In genomic region chr4:127479031-127479622, GRCh38 we compare ENCODE assay signal across 8 cellular contexts.
DNase-seq lines count a peak whose midpoint lies in the region; ATAC-seq and TF ChIP-seq lines count a peak whose summit lies in the region.

No MANE protein-coding gene starts in this region.

- H4K20me1 ChIP-seq in PC-9 (ENCODE audit: insufficient read depth): no peaks in the 10 kb centered on the region

- H3F3A ChIP-seq in PC-9 (ENCODE audit: insufficient read depth, low read depth): no peaks in the 10 kb centered on the region

- H3K9me3 ChIP-seq in CD8-positive, alpha-beta T cell (ENCODE audit: low read length): no peaks in the 10 kb centered on the region
- H3K9me3 ChIP-seq in PC-9 (ENCODE audit: insufficient read depth, low read depth) (no peaks in the 10 kb centered on the region), tibial artery (no peaks in the 10 kb centered on the region)

- CTCF ChIA-PET in CD8-positive, alpha-beta T cell (lab: Charles Lee): interaction anchor here (0.6 kb wide), 1 partner anchor 1561 kb away, joined by 3 read pairs; no protein-coding TSS in a partner anchor
- CTCF ChIA-PET in PC-9 (lab: Charles Lee): interaction anchor here (0.6 to 1.2 kb wide), 2 partner anchors 102 to 275 kb away, joined by 3 read pairs; no protein-coding TSS in a partner anchor

- H3K4me3 Mint-ChIP-seq in CD8-positive, alpha-beta T cell: no peak overlapping the region

- DNase-seq in CD8-positive, alpha-beta T cell: no peak
- DNase-seq in H4 (ENCODE audit: low spot score) (peak; percentile 34), PC-9 (peak in 1 of 2 experiments; percentile 39), fibroblast of the aortic adventitia (ENCODE audit: low read depth) (peak; percentile 62), tibial artery (no peak), T1000 (lab: John Stamatoyannopoulos, UW) (no peak)
- DNase-seq in activated naive CD4-positive, alpha-beta T cell (lab: John Stamatoyannopoulos, UW): no peak

- peak; percentile 19 for TF ChIP-seq CTCF in CD8-positive, alpha-beta T cell (IDR thresholded peaks at IDR 0.05)
- peak; percentile 84 for TF ChIP-seq CTCF in PC-9 (conservative IDR thresholded peaks at IDR 0.05)
- peak; percentile 53 for TF ChIP-seq CTCF in fibroblast of the aortic adventitia (IDR thresholded peaks at IDR 0.05; ENCODE audit: insufficient read depth, low read length)
- peak; percentile 35 to 44 for TF ChIP-seq CTCF in tibial artery (IDR thresholded peaks at IDR 0.05)

- no TSS peak for BruUV-seq in PC-9 (replicated peaks; lab: Mats Ljungman, UMichigan)

- no peaks in the 10 kb centered on the region for H3K27me3 ChIP-seq in CD8-positive, alpha-beta T cell (ENCODE audit: insufficient read depth, low read length)
- H3K27me3 ChIP-seq in PC-9 (ENCODE audit: insufficient read depth, low read depth) (no peaks in the 10 kb centered on the region), tibial artery (no peaks in the 10 kb centered on the region)

- H3K79me2 ChIP-seq in PC-9 (ENCODE audit: low read depth): no peaks in the 10 kb centered on the region

- H2AFZ ChIP-seq in PC-9: no peak overlapping the region

- H3K4me1 Mint-ChIP-seq in CD8-positive, alpha-beta T cell (ENCODE audit: low read depth): no peaks in the 10 kb centered on the region

- H3K36me3 ChIP-seq in CD8-positive, alpha-beta T cell (ENCODE audit: insufficient read depth, low read length): no peaks in the 10 kb centered on the region
- H3K36me3 ChIP-seq in PC-9 (ENCODE audit: low read depth) (no peaks in the 10 kb centered on the region), tibial artery (no peaks in the 10 kb centered on the region)

- intact Hi-C loops in CD8-positive, alpha-beta T cell (cut with DNase I, micrococcal nuclease): no loop called here
- intact Hi-C loops in PC-9 (cut with micrococcal nuclease; ENCODE audit: unreplicated experiment) (no loop called here), tibial artery (cut with DNase I; ENCODE audit: low total_unique reads) (no loop called here)

- POLR2A ChIA-PET in CD8-positive, alpha-beta T cell (lab: Charles Lee): no interaction called here
- POLR2A ChIA-PET in PC-9 (lab: Charles Lee; ENCODE audit: unreplicated experiment): no interaction called here

- no peak for ATAC-seq in CD8-positive, alpha-beta T cell
- ATAC-seq in HG02610 (IDR thresholded peaks at IDR 0.05; ENCODE audit: unreplicated experiment): no peak

- no peaks in the 10 kb centered on the region for H3K36me3 Mint-ChIP-seq in CD8-positive, alpha-beta T cell

- no peak overlapping the region for H3K4me3 ChIP-seq in CD8-positive, alpha-beta T cell (ENCODE audit: low read depth, low read length)
- H3K4me3 ChIP-seq in PC-9 (no peak overlapping the region), fibroblast of the aortic adventitia (ENCODE audit: low read depth, low read length) (no peak overlapping the region), tibial artery (no peak overlapping the region)

- no peak overlapping the region for H3K27ac Mint-ChIP-seq in CD8-positive, alpha-beta T cell

- H3K27me3 Mint-ChIP-seq in CD8-positive, alpha-beta T cell (ENCODE audit: low read depth): no peaks in the 10 kb centered on the region

- H3K4me1 ChIP-seq in CD8-positive, alpha-beta T cell (ENCODE audit: insufficient read depth, low read length): no peaks in the 10 kb centered on the region
- no peaks in the 10 kb centered on the region for H3K4me1 ChIP-seq in PC-9 (replicated peaks; ENCODE audit: insufficient read depth)
- H3K4me1 ChIP-seq in tibial artery: no peaks in the 10 kb centered on the region

- no peaks in the 10 kb centered on the region for H3K9me2 ChIP-seq in PC-9 (ENCODE audit: insufficient read depth)

- no peaks in the 10 kb centered on the region for H3K9me3 Mint-ChIP-seq in CD8-positive, alpha-beta T cell

- H3K4me2 ChIP-seq in PC-9: no peak overlapping the region

- H3K27ac ChIP-seq in CD8-positive, alpha-beta T cell (ENCODE audit: low read depth, low read length): no peak overlapping the region
- H3K27ac ChIP-seq in PC-9 (no peak overlapping the region), tibial artery (no peak overlapping the region)

Comparison
In these comparisons a context has a peak if more than half of its experiments do, and no peak if none do; other contexts are left out.
1. DNase-seq: peak in H4 (single experiment) and fibroblast of the aortic adventitia (single experiment); none in CD8-positive, alpha-beta T cell (0 of 7), tibial artery (0 of 2), T1000 (single experiment) and activated naive CD4-positive, alpha-beta T cell (0 of 4).
2. CTCF ChIP-seq: peak in every context shown above with its lines; median percentile 84 in PC-9; 53 in fibroblast of the aortic adventitia; 40 in tibial artery; 19 in CD8-positive, alpha-beta T cell.